ENCODE assay signal across 24 cellular contexts in the genomic region with DNA sequence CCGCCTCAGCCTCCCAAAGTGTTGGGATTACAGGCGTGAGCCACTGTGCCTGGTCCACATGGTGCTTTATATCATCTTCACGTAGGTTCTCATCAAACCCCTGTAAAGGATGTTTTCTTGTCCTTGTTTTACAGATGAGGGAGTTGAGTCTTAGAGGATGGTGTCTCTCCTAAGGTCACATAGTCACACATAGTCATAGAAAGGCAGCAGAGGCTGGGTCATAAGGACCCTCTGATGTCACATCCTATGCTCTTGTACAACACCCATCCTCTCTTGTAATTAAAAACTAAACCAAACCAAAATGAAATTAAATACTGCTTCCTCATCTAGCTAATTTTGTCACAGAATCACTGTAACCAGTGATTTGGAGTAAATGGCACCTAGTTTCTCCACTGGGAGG.
"Had no signal": no experiment of that assay in that cellular context is flagged by ENCODE, and none has a peak within 500 bp of the region (broad histone marks: within the 10 kb centered on the region; RNA-seq: fewer than 3 reads in every experiment).

No MANE protein-coding gene starts in this region.

- H3K27ac ChIP-seq: hepatocyte, lower lobe of right lung, neural progenitor cell, pancreas, upper lobe of right lung, vagina had no signal

- H3K4me1 Mint-ChIP-seq: mesothelial cell of epicardium had no signal

- H2AFZ ChIP-seq: hepatocyte, neural progenitor cell had no signal

- H3K9ac ChIP-seq: neural progenitor cell had no signal

- H3K4me3 ChIP-seq: esophagus squamous epithelium, hepatocyte, left ventricle myocardium inferior, lower lobe of right lung, neural progenitor cell, pancreas, smooth muscle cell, tibial nerve, upper lobe of right lung, vagina had no signal

- H3K27me3 Mint-ChIP-seq: effector memory CD8-positive, alpha-beta T cell had no signal

- H3K36me3 ChIP-seq: esophagus squamous epithelium, left ventricle myocardium inferior, lower lobe of right lung, neural progenitor cell, pancreas, tibial nerve, upper lobe of right lung, vagina had no signal

- H3K9me3 Mint-ChIP-seq: effector memory CD8-positive, alpha-beta T cell; memory B cell; mesothelial cell of epicardium; natural killer cell treated with Interleukin-12 subunit alpha and Interleukin-12 subunit beta and Interleukin-15 and Interleukin-18, amount 100 ng/mL, for 72 hours; neural progenitor cell had no signal

- H3K9me3 ChIP-seq: esophagus squamous epithelium, left ventricle myocardium inferior, lower lobe of right lung, pancreas, tibial nerve, upper lobe of right lung, vagina had no signal

- H3K27ac Mint-ChIP-seq: effector memory CD8-positive, alpha-beta T cell; memory B cell; mesothelial cell of epicardium; natural killer cell treated with Interleukin-12 subunit alpha and Interleukin-12 subunit beta and Interleukin-15 and Interleukin-18, amount 100 ng/mL, for 72 hours; neural progenitor cell; progenitor cell of endocrine pancreas had no signal

- H3K79me2 ChIP-seq: hepatocyte had no signal

- FAIRE-seq: kidney, pancreas had no signal

- H3K4me1 ChIP-seq: pancreas had no signal

- H3K36me3 Mint-ChIP-seq: mesothelial cell of epicardium; natural killer cell treated with Interleukin-12 subunit alpha and Interleukin-12 subunit beta and Interleukin-15 and Interleukin-18, amount 100 ng/mL, for 72 hours; neural progenitor cell had no signal

- H3K4me2 ChIP-seq: hepatocyte, neural progenitor cell, smooth muscle cell had no signal

- H3K4me3 Mint-ChIP-seq: effector memory CD8-positive, alpha-beta T cell; memory B cell; mesothelial cell of epicardium; natural killer cell treated with Interleukin-12 subunit alpha and Interleukin-12 subunit beta and Interleukin-15 and Interleukin-18, amount 100 ng/mL, for 72 hours; neural progenitor cell had no signal

- DNase-seq: cortex of kidney; effector memory CD8-positive, alpha-beta T cell; esophagus squamous epithelium; foreskin melanocyte; head of caudate nucleus; kidney; left cardiac atrium; left ventricle myocardium inferior; lower lobe of right lung; nucleus accumbens; pancreas; right cardiac atrium; stimulated activated CD4-positive, alpha-beta T cell treated with anti-CD3 and anti-CD28 coated beads, Interleukin-2, amount 100 ng/mL, for 48 hours; stimulated activated naive CD8-positive, alpha-beta T cell treated with anti-CD3 and anti-CD28 coated beads, Interleukin-15, Interleukin-2, amounts not matched to agents 100 U/mL and 50 U/mL, for 24 hours; upper lobe of right lung had no signal

- ATAC-seq: effector memory CD8-positive, alpha-beta T cell; left cardiac atrium; lower lobe of right lung; natural killer cell treated with Interleukin-12 subunit alpha and Interleukin-12 subunit beta and Interleukin-15 and Interleukin-18, amount 100 ng/mL, for 72 hours; pancreas; right cardiac atrium; stimulated activated naive CD8-positive, alpha-beta T cell treated with anti-CD3 and anti-CD28 coated beads, Interleukin-15, Interleukin-2, amounts not matched to agents 100 U/mL and 50 U/mL, for 24 hours; upper lobe of right lung had no signal

- H3K27me3 ChIP-seq: hepatocyte, neural progenitor cell, pancreas, tibial nerve, upper lobe of right lung, vagina had no signal
